Comparison of ENCODE assay signal across 24 cellular contexts in genomic region chr4:146054676-146055075, GRCh38.
DNase-seq lines count a peak whose midpoint lies in the region; ATAC-seq, FAIRE-seq and TF ChIP-seq lines count a peak whose summit lies in the region.
"Had no signal": no experiment of that assay in that cellular context is flagged by ENCODE, and none has a peak within 500 bp of the region (broad histone marks: within the 10 kb centered on the region; RNA-seq: fewer than 3 reads in every experiment).

No MANE protein-coding gene starts in this region.

- H3K9me3 ChIP-seq in H1 (ENCODE audit: insufficient read depth in 2 of 2, low read depth in 1 of 2, low read length in 1 of 2) (no peaks in the 10 kb centered on the region), testis (no peaks in the 10 kb centered on the region)
- H3K9me3 ChIP-seq: body of pancreas, esophagus muscularis mucosa, gastroesophageal sphincter, sigmoid colon had no signal

- POLR2A ChIA-PET in H1 (lab: Charles Lee; ENCODE audit: partially characterized antibody) (no interaction called here), HEK293T (lab: Yijun Ruan, JAX) (no interaction called here)

- no peak overlapping the region for H3K56ac ChIP-seq in H1 (replicated peaks; ENCODE audit: insufficient read length, low read depth, low read length)

- H3K18ac ChIP-seq in H1 (ENCODE audit: extremely low read depth, low read length), result no peak overlapping the region

- no peak overlapping the region for H3K9ac ChIP-seq in H1 (replicated peaks in 1 of 4; ENCODE audit: extremely low read depth in 1 of 4, low read depth in 3 of 4, low read length in 3 of 4)

- H3K14ac ChIP-seq in H1 (ENCODE audit: insufficient read length), result no peak overlapping the region

- no peak for TF ChIP-seq RAD21 in H1 (IDR thresholded peaks at IDR 0.05 in 1 of 2, conservative IDR thresholded peaks at IDR 0.05 in 1 of 2; ENCODE audit: low read depth in 2 of 2, low read length in 2 of 2)

- H2BK120ac ChIP-seq in H1 (replicated peaks; ENCODE audit: low read depth, low read length), result no peak overlapping the region

- TF ChIP-seq EP300 in H1 (IDR thresholded peaks at IDR 0.05; ENCODE audit: borderline replicate concordance in 1 of 2, low read depth in 2 of 2, low read length in 2 of 2), result no peak

- H3K27ac ChIP-seq in H1 (ENCODE audit: low read depth, low read length) (no peak overlapping the region), testis (no peak overlapping the region)
- H3K27ac ChIP-seq: body of pancreas, esophagus muscularis mucosa, gastroesophageal sphincter, sigmoid colon, VCaP had no signal

- H2BK15ac ChIP-seq in H1 (ENCODE audit: low read length), result no peak overlapping the region

- CTCF ChIA-PET in H1 (lab: Charles Lee; ENCODE audit: partially characterized antibody), result no interaction called here
- CTCF ChIA-PET in HEK293T (lab: Yijun Ruan, JAX), result no interaction called here

- H3K4me3 ChIP-seq in GM12865 (ENCODE audit: low read depth, low read length) (no peak overlapping the region), H1 (ENCODE audit: extremely low read depth in 1 of 4, insufficient read depth in 2 of 4, low read depth in 3 of 4, low read length in 4 of 4) (no peak overlapping the region), testis (no peak overlapping the region)
- H3K4me3 ChIP-seq: body of pancreas, esophagus muscularis mucosa, gastroesophageal sphincter, sigmoid colon had no signal

- H2BK5ac ChIP-seq in H1 (ENCODE audit: low read depth, low read length), result no peak overlapping the region

- no peaks in the 10 kb centered on the region for H3K79me1 ChIP-seq in H1 (ENCODE audit: low read depth, low read length)

- peaks cover 0 to 6% (median 1%) of the 10 kb centered on the region in 4 experiments; a peak in 1 of 7 replicates for H3K4me1 ChIP-seq in H1 (replicated peaks in 1 of 4; ENCODE audit: control insufficient read depth in 3 of 4, insufficient read depth in 4 of 4, low read length in 3 of 4)
- no peaks in the 10 kb centered on the region for H3K4me1 ChIP-seq in testis
- H3K4me1 ChIP-seq: body of pancreas, esophagus muscularis mucosa, gastroesophageal sphincter, sigmoid colon had no signal

- H3K27me3 ChIP-seq in H1 (replicated peaks in 1 of 4; ENCODE audit: control insufficient read depth in 3 of 4, extremely low read depth in 1 of 4, insufficient read depth in 3 of 4, low read length in 3 of 4) (no peaks in the 10 kb centered on the region), testis (no peaks in the 10 kb centered on the region)
- H3K27me3 ChIP-seq: body of pancreas, esophagus muscularis mucosa, sigmoid colon had no signal

- DNase-seq in GM12865 (ENCODE audit: low read depth) (peak; percentile 48), H1 (ENCODE audit: low read depth in 1 of 2, low spot score in 2 of 2) (no peak), LoVo (ENCODE audit: low spot score) (no peak), testis (no peak), HEK293T (ENCODE audit: extremely low spot score) (no peak)
- DNase-seq: activated CD4-positive, alpha-beta T cell treated with anti-CD3 and anti-CD28 coated beads, Interleukin-2, amount 10 ng/mL, durations not matched to agents 24 days and 14 days; activated CD8-positive, alpha-beta memory T cell treated with anti-CD3 and anti-CD28 coated beads, Interleukin-2, amount 50 U/mL, for 4 hours; activated naive CD8-positive, alpha-beta T cell treated with anti-CD3 and anti-CD28 coated beads, Interleukin-2, amount 10 ng/mL, durations not matched to agents 7 days and 5 days; body of pancreas; C1 segment of cervical spinal cord; Calu3; effector CD8-positive, alpha-beta T cell; hypothalamus; NCI-H1048; NCI-H187 treated with DMSO at 0.1 percent for 48 hours; NCI-H345; sigmoid colon; stimulated activated CD4-positive, alpha-beta T cell treated with anti-CD3 and anti-CD28 coated beads, Interleukin-15, amount 100 ng/mL, for 24 hours had no signal

- peak; percentile 41 for ATAC-seq in GM18907 (IDR thresholded peaks at IDR 0.05; ENCODE audit: unreplicated experiment)
- peak; percentile 48 for ATAC-seq in HG03442 (IDR thresholded peaks at IDR 0.05; ENCODE audit: unreplicated experiment)
- ATAC-seq: body of pancreas, gastroesophageal sphincter had no signal

- H2BK20ac ChIP-seq in H1 (ENCODE audit: low read length), result no peak overlapping the region

- no peak overlapping the region for H3K4ac ChIP-seq in H1 (replicated peaks; ENCODE audit: insufficient read length, low read depth, low read length)

- no peaks in the 10 kb centered on the region for H4K20me1 ChIP-seq in H1 (replicated peaks in 1 of 2; ENCODE audit: control insufficient read depth in 1 of 2, insufficient read depth in 2 of 2, low read length in 2 of 2)

- no peak overlapping the region for H3K23ac ChIP-seq in H1 (ENCODE audit: insufficient read length)

- no peak overlapping the region for H2AK5ac ChIP-seq in H1 (ENCODE audit: low read depth, low read length)

- peak overlapping the region; percentile 23; the same call in 1 of the 2 replicates for H2AFZ ChIP-seq in H1 (ENCODE audit: low read length)

- no peak overlapping the region for H4K91ac ChIP-seq in H1 (replicated peaks; ENCODE audit: insufficient read length, low read length)

- no peak overlapping the region for H2BK12ac ChIP-seq in H1 (ENCODE audit: low read depth, low read length)

- no peak for FAIRE-seq in H1 (lab: Jason Lieb, UNC)
- FAIRE-seq: H54 had no signal

- H3K36me3 ChIP-seq in H1 (ENCODE audit: control insufficient read depth in 2 of 4, insufficient read depth in 4 of 4, low read length in 3 of 4), result no peaks in the 10 kb centered on the region
- H3K36me3 ChIP-seq in testis (ENCODE audit: low read depth, missing control alignments), result no peaks in the 10 kb centered on the region
- H3K36me3 ChIP-seq: esophagus muscularis mucosa, gastroesophageal sphincter, sigmoid colon had no signal

- no peak for TF ChIP-seq POLR2A in H1 (IDR thresholded peaks at IDR 0.05; ENCODE audit: control extremely low read depth in 1 of 2, low read depth in 2 of 2, low read length in 2 of 2)
- no peak for TF ChIP-seq POLR2A in testis (IDR thresholded peaks at IDR 0.05)

- no peak overlapping the region for H4K8ac ChIP-seq in H1 (ENCODE audit: extremely low read depth, insufficient read depth, low read length)

- TF ChIP-seq CTCF in GM12865 (IDR thresholded peaks at IDR 0.05; ENCODE audit: insufficient read depth, low read depth, low read length, missing control alignments) (no peak), H1 (IDR thresholded peaks at IDR 0.05; ENCODE audit: control extremely low read depth in 1 of 3, insufficient read depth in 1 of 3, low read depth in 1 of 3, low read length in 3 of 3) (no peak), testis (IDR thresholded peaks at IDR 0.05) (no peak)

- intact Hi-C loops in testis (cut with DNase I; ENCODE audit: low total_unique reads), result no loop called here

- H3K79me2 ChIP-seq in H1 (ENCODE audit: control insufficient read depth in 1 of 2, insufficient read depth in 2 of 2, low read length in 2 of 2), result no peaks in the 10 kb centered on the region

- no peaks in the 10 kb centered on the region; the same call in 1 of the 2 replicates for H3K23me2 ChIP-seq in H1 (ENCODE audit: low read depth, low read length)

- H4K5ac ChIP-seq in H1 (ENCODE audit: insufficient read length, low read depth, low read length), result no peak overlapping the region

- no peak overlapping the region for H3K4me2 ChIP-seq in H1 (ENCODE audit: insufficient read depth in 1 of 2, low read depth in 2 of 2, low read length in 2 of 2)

TF ChIP-seq in H1, 55 proteins besides CTCF, POLR2A, EP300 and RAD21 (continues in another document):
- TF ChIP-seq USF2 (IDR thresholded peaks at IDR 0.05; ENCODE audit: low read length) (no peak), SIRT6 (IDR thresholded peaks at IDR 0.05; ENCODE audit: low read length) (no peak), ATF2 (IDR thresholded peaks at IDR 0.05; ENCODE audit: low read length) (no peak), PHF8 (conservative IDR thresholded peaks at IDR 0.05; ENCODE audit: low read depth, low read length) (no peak)

TF ChIP-seq in HEK293T, 16 proteins besides CTCF, POLR2A, EP300 and RAD21:
- TF ChIP-seq ZNF384 (IDR thresholded peaks at IDR 0.05) (no peak), HDGF (IDR thresholded peaks at IDR 0.05; ENCODE audit: borderline replicate concordance) (no peak), L3MBTL2 (conservative IDR thresholded peaks at IDR 0.05) (no peak), CTBP1 (IDR thresholded peaks at IDR 0.05; ENCODE audit: borderline replicate concordance) (no peak), NFRKB (IDR thresholded peaks at IDR 0.05) (no peak), TARDBP (IDR thresholded peaks at IDR 0.05) (no peak), BHLHE40 (IDR thresholded peaks at IDR 0.05; ENCODE audit: borderline replicate concordance) (no peak), SP1 (IDR thresholded peaks at IDR 0.05) (no peak), FOXK2 (IDR thresholded peaks at IDR 0.05) (no peak), LEF1 (IDR thresholded peaks at IDR 0.05; ENCODE audit: borderline replicate concordance) (no peak), ELF4 (IDR thresholded peaks at IDR 0.05) (no peak), FOXM1 (IDR thresholded peaks at IDR 0.05; ENCODE audit: borderline replicate concordance) (no peak), ARNT (IDR thresholded peaks at IDR 0.05) (no peak), FOXA1 (IDR thresholded peaks at IDR 0.05) (no peak), SUZ12 (IDR thresholded peaks at IDR 0.05) (no peak)
- TF ChIP-seq, protein P1, sequence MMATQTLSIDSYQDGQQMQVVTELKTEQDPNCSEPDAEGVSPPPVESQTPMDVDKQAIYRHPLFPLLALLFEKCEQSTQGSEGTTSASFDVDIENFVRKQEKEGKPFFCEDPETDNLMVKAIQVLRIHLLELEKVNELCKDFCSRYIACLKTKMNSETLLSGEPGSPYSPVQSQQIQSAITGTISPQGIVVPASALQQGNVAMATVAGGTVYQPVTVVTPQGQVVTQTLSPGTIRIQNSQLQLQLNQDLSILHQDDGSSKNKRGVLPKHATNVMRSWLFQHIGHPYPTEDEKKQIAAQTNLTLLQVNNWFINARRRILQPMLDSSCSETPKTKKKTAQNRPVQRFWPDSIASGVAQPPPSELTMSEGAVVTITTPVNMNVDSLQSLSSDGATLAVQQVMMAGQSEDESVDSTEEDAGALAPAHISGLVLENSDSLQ (IDR thresholded peaks at IDR 0.05), result no peak
TF ChIP-seq in HEK293T: peak in this region for 0.
